8 cellular contexts compared by ENCODE assay signal in the genomic region with DNA sequence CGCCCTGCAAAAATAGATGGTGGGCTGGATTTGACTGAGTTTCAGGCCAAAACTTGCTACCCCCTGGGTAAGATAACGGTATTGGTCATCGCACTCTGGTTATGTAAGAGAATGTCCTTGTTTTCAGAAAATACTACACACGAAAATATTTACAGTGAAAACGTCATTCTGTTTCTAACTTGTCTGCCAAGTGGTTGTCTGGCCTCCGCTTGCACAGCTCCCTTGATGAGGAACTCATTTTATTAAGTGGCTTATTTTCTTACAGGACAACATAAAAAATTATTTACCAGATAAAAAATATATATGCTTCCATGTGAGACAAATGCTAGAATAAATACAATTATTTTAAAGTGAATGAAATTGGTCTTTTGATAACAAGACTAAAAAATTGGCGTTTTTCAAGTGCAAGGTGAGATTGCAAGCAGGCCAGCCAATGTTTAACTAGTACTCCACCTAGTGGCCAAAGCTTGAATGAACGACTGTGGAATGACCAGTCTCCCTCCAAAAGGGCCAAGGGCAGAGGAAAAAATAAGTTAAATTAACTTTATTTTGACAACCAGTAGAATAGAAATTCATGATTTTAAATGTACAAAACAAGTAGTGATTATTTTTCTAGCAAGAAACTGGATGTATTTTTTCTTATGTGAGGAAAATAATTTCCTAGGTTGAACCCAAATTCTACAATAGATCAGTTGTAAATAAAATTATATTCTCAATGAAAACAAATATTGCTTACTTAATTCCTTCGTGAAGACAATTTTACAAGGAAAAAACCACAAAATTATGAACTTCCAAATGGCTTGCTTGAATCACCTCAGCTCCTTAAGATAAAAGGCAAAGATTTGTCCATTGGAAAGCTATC.
A peak's percentile ranks its signal among the peaks of the same experiment; 100 is the strongest.
DNase-seq lines count a peak whose midpoint lies in the region; ATAC-seq and TF ChIP-seq lines count a peak whose summit lies in the region.

No MANE protein-coding gene starts in this region.

- no peak overlapping the region for H2AFZ ChIP-seq in parathyroid adenoma

- DNase-seq in A172 (ENCODE audit: low spot score) (peak; percentile 66), G401 (ENCODE audit: low spot score) (peak; percentile 70), NCI-H345 treated with DMSO at 0.1 percent for 48 hours (lab: John Stamatoyannopoulos, UW; ENCODE audit: unreplicated experiment) (peak; percentile 49), activated T-cell treated with anti-CD3 and anti-CD28 coated beads for 4 hours (peak; percentile 48), foreskin melanocyte (peak; percentile 33), NCI-H1048 (lab: John Stamatoyannopoulos, UW) (no peak)

- no peaks in the 10 kb centered on the region for H3K36me3 ChIP-seq in parathyroid adenoma (ENCODE audit: control insufficient read depth, insufficient read depth, low read length)

- no peak overlapping the region for H3K4me3 ChIP-seq in parathyroid adenoma (ENCODE audit: low read depth, low read length)

- H3K79me2 ChIP-seq in parathyroid adenoma: no peaks in the 10 kb centered on the region

- no peaks in the 10 kb centered on the region for H3K27me3 ChIP-seq in parathyroid adenoma (ENCODE audit: control insufficient read depth, insufficient read depth, low read length)

- no peak overlapping the region for H3K9ac ChIP-seq in parathyroid adenoma

- H3K4me1 ChIP-seq in parathyroid adenoma: no peaks in the 10 kb centered on the region

- in situ Hi-C loops in G401 (cut with HindIII; ENCODE audit: low sequenced_read_pairs): loop anchor here (5.0 kb wide), 1 partner anchor 50 kb away; no protein-coding TSS in a partner anchor

- ATAC-seq in HG02759 (IDR thresholded peaks at IDR 0.05; ENCODE audit: unreplicated experiment): peak; percentile 37

- H3K27ac ChIP-seq in parathyroid adenoma: no peak overlapping the region

- no peaks in the 10 kb centered on the region for H3K9me3 ChIP-seq in parathyroid adenoma (ENCODE audit: control insufficient read depth, low read length)

- TF ChIP-seq CTCF in parathyroid adenoma (IDR thresholded peaks at IDR 0.05): peak; percentile 78

- no peak overlapping the region for H3K4me2 ChIP-seq in parathyroid adenoma (ENCODE audit: low read length)
